ENCODE assay signal across 11 cellular contexts in the genomic region with DNA sequence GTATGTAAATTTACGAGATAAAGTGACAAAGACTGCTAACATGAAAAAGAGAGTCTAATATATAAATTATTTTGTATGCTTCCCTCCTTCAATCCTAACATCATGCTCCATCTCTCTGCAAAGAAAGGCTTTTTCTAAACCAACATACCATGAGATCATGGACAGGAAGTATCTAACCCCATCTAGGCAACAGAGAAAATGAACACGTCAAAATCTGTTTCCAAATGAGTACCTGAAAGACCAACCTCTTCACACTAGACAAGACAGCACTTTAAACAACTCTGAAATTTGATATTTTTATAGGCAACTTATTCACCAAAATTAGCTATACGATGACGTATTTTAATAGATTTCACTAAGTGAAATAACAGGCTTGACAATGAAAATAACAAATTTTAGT. TPM values are rescaled to one million over a fixed set of nuclear protein-coding genes. Genes with fewer than 3 reads are reported as not detected.
DNase-seq lines count a peak whose midpoint lies in the region; ATAC-seq and TF ChIP-seq lines count a peak whose summit lies in the region.
"Had no signal": no experiment of that assay in that cellular context is flagged by ENCODE, and none has a peak within 500 bp of the region (broad histone marks: within the 10 kb centered on the region; RNA-seq: fewer than 3 reads in every experiment).

No MANE protein-coding gene starts in this region.

- no peaks in the 10 kb centered on the region for H3K27me3 Mint-ChIP-seq in activated CD8-positive, alpha-beta memory T cell treated with anti-CD3 and anti-CD28 coated beads, Interleukin-2, amount 10 ng/mL, durations not matched to agents 7 days and 5 days
- no peaks in the 10 kb centered on the region for H3K27me3 Mint-ChIP-seq in natural killer cell (ENCODE audit: low read depth in 2 of 2)

- H3K4me3 ChIP-seq in left ventricle myocardium inferior = no peak overlapping the region
- no peak overlapping the region for H3K4me3 ChIP-seq in heart right ventricle

- peak overlapping the region; percentile 84 for H3K27ac Mint-ChIP-seq in activated CD8-positive, alpha-beta memory T cell treated with anti-CD3 and anti-CD28 coated beads, Interleukin-2, amount 10 ng/mL, durations not matched to agents 7 days and 5 days
- peak overlapping the region; percentile 7 to 29 for H3K27ac Mint-ChIP-seq in natural killer cell

- peak; percentile 97 for ATAC-seq in activated CD8-positive, alpha-beta memory T cell treated with anti-CD3 and anti-CD28 coated beads, Interleukin-2, amount 10 ng/mL, durations not matched to agents 7 days and 5 days
- peak; percentile 73 for ATAC-seq in GM21576 (IDR thresholded peaks at IDR 0.05; ENCODE audit: unreplicated experiment)
- ATAC-seq in HG03378 (IDR thresholded peaks at IDR 0.05; ENCODE audit: unreplicated experiment) = peak; percentile 76
- peak in 1 of 3 donors; percentile 40 for ATAC-seq in natural killer cell
- no peak for ATAC-seq in heart right ventricle

- 61 to 71% methylated on average over 4 of the region's 4 CpGs for WGBS in heart right ventricle, 2 donors

- H3K27me3 ChIP-seq in left ventricle myocardium inferior (ENCODE audit: low read depth) (no peaks in the 10 kb centered on the region), heart right ventricle (no peaks in the 10 kb centered on the region)

- H3K4me1 ChIP-seq in left ventricle myocardium inferior = peaks cover 41% of the 10 kb centered on the region
- peaks cover 6 to 27% (median 16%) of the 10 kb centered on the region in 9 donors for H3K4me1 ChIP-seq in heart right ventricle

- H3K9me3 Mint-ChIP-seq in activated CD8-positive, alpha-beta memory T cell treated with anti-CD3 and anti-CD28 coated beads, Interleukin-2, amount 10 ng/mL, durations not matched to agents 7 days and 5 days (ENCODE audit: low read depth) = peaks cover 4% of the 10 kb centered on the region
- H3K9me3 Mint-ChIP-seq in natural killer cell = no peaks in the 10 kb centered on the region
- H3K9me3 Mint-ChIP-seq: immature natural killer cell had no signal

- H3K36me3 ChIP-seq in left ventricle myocardium inferior (no peaks in the 10 kb centered on the region), heart right ventricle (peaks cover 0 to 19% (median 0%) of the 10 kb centered on the region in 9 donors)

- peak overlapping the region; percentile 16 for H3K4me3 Mint-ChIP-seq in activated CD8-positive, alpha-beta memory T cell treated with anti-CD3 and anti-CD28 coated beads, Interleukin-2, amount 10 ng/mL, durations not matched to agents 7 days and 5 days
- H3K4me3 Mint-ChIP-seq in natural killer cell = no peak overlapping the region

- peaks cover 31% of the 10 kb centered on the region for H3K4me1 Mint-ChIP-seq in activated CD8-positive, alpha-beta memory T cell treated with anti-CD3 and anti-CD28 coated beads, Interleukin-2, amount 10 ng/mL, durations not matched to agents 7 days and 5 days
- H3K4me1 Mint-ChIP-seq in natural killer cell = peaks cover 32 to 34% of the 10 kb centered on the region in 2 donors

- peaks cover 49% of the 10 kb centered on the region for H3K36me3 Mint-ChIP-seq in activated CD8-positive, alpha-beta memory T cell treated with anti-CD3 and anti-CD28 coated beads, Interleukin-2, amount 10 ng/mL, durations not matched to agents 7 days and 5 days
- H3K36me3 Mint-ChIP-seq in natural killer cell = no peaks in the 10 kb centered on the region

- TF ChIP-seq CTCF in natural killer cell (IDR thresholded peaks at IDR 0.05) (no peak), left ventricle myocardium inferior (IDR thresholded peaks at IDR 0.05; ENCODE audit: borderline replicate concordance) (no peak), heart right ventricle (IDR thresholded peaks at IDR 0.05) (no peak)

- H3K27ac ChIP-seq in left ventricle myocardium inferior (replicated peaks) (no peak overlapping the region), heart right ventricle (no peak overlapping the region)

- no peaks in the 10 kb centered on the region for H3K9me3 ChIP-seq in left ventricle myocardium inferior (replicated peaks)
- no peaks in the 10 kb centered on the region for H3K9me3 ChIP-seq in heart right ventricle

- CTCF ChIA-PET in activated CD8-positive, alpha-beta memory T cell treated with anti-CD3 and anti-CD28 coated beads, Interleukin-2, amount 10 ng/mL, durations not matched to agents 7 days and 5 days (lab: Charles Lee) = interaction anchor here (0.7 kb wide), 2 partner anchors 18 to 20 kb away, joined by 3 read pairs; no protein-coding TSS in a partner anchor

- DNase-seq in activated CD8-positive, alpha-beta memory T cell treated with anti-CD3 and anti-CD28 coated beads, Interleukin-2, amount 10 ng/mL, durations not matched to agents 7 days and 5 days = no peak
- no peak for DNase-seq in activated CD8-positive, alpha-beta memory T cell treated with anti-CD3 and anti-CD28 coated beads, Interleukin-2, amount 50 U/mL, for 48 hours
- no peak for DNase-seq in natural killer cell
- DNase-seq in left ventricle myocardium inferior = no peak
- DNase-seq in GOT3 (lab: John Stamatoyannopoulos, UW) = no peak
- no peak for DNase-seq in heart right ventricle
- DNase-seq: effector CD4-positive, alpha-beta T cell; immature natural killer cell; NCI-H1436 treated with DMSO at 0.1 percent for 48 hours had no signal

- intact Hi-C loops in natural killer cell (cut with micrococcal nuclease) (no loop called here), left ventricle myocardium inferior (cut with micrococcal nuclease) (no loop called here), heart right ventricle (cut with DNase I) (no loop called here)

RNA-seq across cellular contexts. Expression of a gene that starts 54.6 kb away (rescaled TPM):
- 10 to 100 TPM; 34.8 to 38.4 TPM for total RNA-seq in activated CD8-positive, alpha-beta memory T cell treated with anti-CD3 and anti-CD28 coated beads, Interleukin-2, amount 10 ng/mL, durations not matched to agents 7 days and 5 days
- total RNA-seq in natural killer cell (10 to 100 TPM; 45.6 to 54.6 (median 53.6) TPM), left ventricle myocardium inferior (19.7 TPM), heart right ventricle (10 to 100 TPM in 6 of 10 donors, 1 to 10 TPM in 4; 6.2 to 22.0 (median 11.7) TPM)
- 1 to 10 TPM; 6.6 to 8.9 TPM for polyA plus RNA-seq in heart right ventricle

Comparison
In these comparisons a context has a peak if more than half of its experiments do, and no peak if none do; other contexts are left out.
1. ATAC-seq: peak in activated CD8-positive, alpha-beta memory T cell treated with anti-CD3 and anti-CD28 coated beads, Interleukin-2, amount 10 ng/mL, durations not matched to agents 7 days and 5 days (single experiment), GM21576 (single experiment) and HG03378 (single experiment); none in heart right ventricle (0 of 8).